In the genomic region with DNA sequence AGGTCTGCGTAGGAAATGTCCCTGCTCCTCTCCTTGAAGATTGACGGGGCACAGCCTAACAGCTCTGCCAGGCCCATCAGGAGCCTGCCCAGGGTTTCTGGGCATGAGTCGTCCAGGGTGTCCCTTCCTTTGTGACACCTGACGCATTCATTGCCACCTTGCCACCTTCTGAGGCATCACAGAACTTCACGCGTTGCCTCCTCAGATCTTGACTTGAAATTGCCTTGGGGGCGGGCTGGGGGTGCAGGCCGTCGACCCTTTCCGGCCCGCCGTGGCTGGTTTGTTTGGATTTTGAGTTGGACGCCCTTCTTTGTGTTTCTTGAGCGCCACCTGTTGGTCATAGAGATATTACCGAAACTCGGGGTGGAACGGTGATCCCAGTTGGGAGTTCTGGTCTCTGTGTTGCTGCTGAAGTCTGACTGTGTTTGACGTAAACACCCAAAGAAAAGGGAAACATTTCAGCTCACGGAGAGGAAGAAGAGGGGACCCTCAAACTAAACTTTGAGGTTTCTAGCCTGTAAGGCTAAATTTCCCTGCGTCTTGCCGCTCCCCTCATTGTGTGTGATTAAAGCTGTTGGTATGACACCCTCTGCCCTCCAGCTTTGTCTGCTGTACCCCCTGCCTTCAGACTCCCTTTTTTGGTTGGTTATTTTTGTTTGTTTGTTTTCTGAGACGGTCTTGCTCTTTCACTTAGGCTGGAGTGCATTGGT, we compare ENCODE assay signal across 7 cellular contexts. TPM values are rescaled to one million over a fixed set of nuclear protein-coding genes. Genes with fewer than 3 reads are reported as not detected.
DNase-seq lines count a peak whose midpoint lies in the region; ATAC-seq, FAIRE-seq and TF ChIP-seq lines count a peak whose summit lies in the region.

No MANE protein-coding gene starts in this region.

- no TSS peak for BruUV-seq in MCF 10A (replicated peaks; lab: Mats Ljungman, UMichigan)

- H3K36me3 ChIP-seq in WERI-Rb-1 (no peaks in the 10 kb centered on the region), kidney (ENCODE audit: control insufficient read depth in 1 of 2, insufficient read depth in 2 of 2, low read length in 2 of 2) (peaks cover 2 to 6% of the 10 kb centered on the region in 2 donors)

- no peak for FAIRE-seq in kidney (lab: Jason Lieb, UNC)

- H3K36me3 Mint-ChIP-seq in MCF 10A (ENCODE audit: insufficient read depth, unreplicated experiment), result peaks cover 8% of the 10 kb centered on the region

- H3K27ac Mint-ChIP-seq in MCF 10A (ENCODE audit: low read depth, unreplicated experiment), result no peak overlapping the region

- CTCF ChIA-PET in MCF 10A (lab: Yijun Ruan, JAX), result interaction anchor here (0.6 to 3.8 kb wide), 48 partner anchors 9 to 789 kb away, joined by 3 to 68 read pairs (median 4); no protein-coding TSS in a partner anchor

- TF ChIP-seq CTCF in GM12874 (IDR thresholded peaks at IDR 0.05; ENCODE audit: insufficient read depth, low read depth, low read length) (peak; percentile 72), WERI-Rb-1 (IDR thresholded peaks at IDR 0.05; ENCODE audit: low read depth, low read length) (peak; percentile 68), MCF 10A (IDR thresholded peaks at IDR 0.05; ENCODE audit: unreplicated experiment) (peak; percentile 82), kidney (IDR thresholded peaks at IDR 0.05; ENCODE audit: borderline replicate concordance, extremely low read depth, insufficient read depth) (peak; percentile 76)

- intact Hi-C loops in MCF 10A (cut with micrococcal nuclease), result loop anchor here (1.0 to 5.0 kb wide), 3 partner anchors 42 to 206 kb away; partner anchors contain the start of gene CFAP251
- intact Hi-C loops in kidney (cut with DNase I), result loop anchor here (5.0 kb wide), 1 partner anchor 66 kb away; no protein-coding TSS in a partner anchor

- H3K9me3 ChIP-seq in WERI-Rb-1 (ENCODE audit: severe bottlenecking) (no peaks in the 10 kb centered on the region), kidney (ENCODE audit: control insufficient read depth in 1 of 2, low read length in 2 of 2) (no peaks in the 10 kb centered on the region)

- no peak overlapping the region for H3K9ac ChIP-seq in kidney (ENCODE audit: low read length in 2 of 2)

- no peaks in the 10 kb centered on the region for H3K27me3 ChIP-seq in WERI-Rb-1 (ENCODE audit: insufficient read depth, low read depth, severe bottlenecking)

- H3K4me3 ChIP-seq in WERI-Rb-1 (ENCODE audit: low read depth, low read length), result no peak overlapping the region
- H3K4me3 ChIP-seq in kidney (ENCODE audit: low read length in 2 of 2), result no peak overlapping the region

- peaks cover 19% of the 10 kb centered on the region for H3K4me1 Mint-ChIP-seq in MCF 10A (ENCODE audit: insufficient read depth, unreplicated experiment)

- no peak for ATAC-seq in HG03135 (IDR thresholded peaks at IDR 0.05; ENCODE audit: unreplicated experiment)

- H3K27ac ChIP-seq in WERI-Rb-1, result no peak overlapping the region
- H3K27ac ChIP-seq in kidney (ENCODE audit: low read depth in 2 of 2, low read length in 2 of 2), result no peak overlapping the region

- peaks cover 27% of the 10 kb centered on the region in 2 donors for H3K4me1 ChIP-seq in kidney (ENCODE audit: control insufficient read depth in 1 of 2, insufficient read depth in 1 of 2, low read depth in 1 of 2, low read length in 2 of 2)

- POLR2A ChIA-PET in MCF 10A (lab: Yijun Ruan, JAX), result interaction anchor here (0.5 to 2.0 kb wide), 6 partner anchors 12 to 1366 kb away, joined by 3 to 12 read pairs (median 3); no protein-coding TSS in a partner anchor

- peak overlapping the region; percentile 1 for H3K4me3 Mint-ChIP-seq in MCF 10A (ENCODE audit: unreplicated experiment)

- H3K27me3 Mint-ChIP-seq in MCF 10A (ENCODE audit: insufficient read depth, unreplicated experiment), result no peaks in the 10 kb centered on the region

- no peaks in the 10 kb centered on the region for H3K9me3 Mint-ChIP-seq in MCF 10A (ENCODE audit: unreplicated experiment)

- DNase-seq in NCI-H1930 (lab: John Stamatoyannopoulos, UW), result peak; percentile 32 to 69
- DNase-seq in WERI-Rb-1, result peak; percentile 62
- peak; percentile 84 for DNase-seq in MCF 10A (ENCODE audit: unreplicated experiment)
- DNase-seq in kidney, result peak; percentile 75
- peak; percentile 48 to 49 for DNase-seq in stimulated activated CD4-positive, alpha-beta T cell treated with anti-CD3 and anti-CD28 coated beads, Interleukin-1b, Interleukin-23, amount 100 ng/mL, for 1 hour (ENCODE audit: low read depth in 2 of 2)

RNA-seq across cellular contexts. Expression of gene MLXIP, which starts 44.6 kb away (rescaled TPM):
- total RNA-seq in MCF 10A (2022), result 34.2 and 35.6 TPM in 2 replicates
- 67.6 TPM for total RNA-seq in kidney
- polyA plus RNA-seq in kidney (ENCODE audit: insufficient read depth, low read depth, low replicate concordance), result 10.9 TPM

RNA-seq across cellular contexts. Expression of gene IL31, which starts 50.8 kb away (rescaled TPM):
- total RNA-seq in MCF 10A (2022) (not detected in 2 replicates), kidney (not detected)
- not detected for polyA plus RNA-seq in kidney (ENCODE audit: insufficient read depth, low read depth, low replicate concordance)

RNA-seq across cellular contexts. Expression of gene LRRC43, which starts 59.7 kb away (rescaled TPM):
- not detected in 2 replicates for total RNA-seq in MCF 10A (2022)
- total RNA-seq in kidney, result 4.8 TPM
- polyA plus RNA-seq in kidney (ENCODE audit: insufficient read depth, low read depth, low replicate concordance), result 7.9 TPM
